ENCODE assay signal across 18 cellular contexts in genomic region chr1:192696082-192696481, GRCh38.
"Had no signal": no experiment of that assay in that cellular context is flagged by ENCODE, and none has a peak within 500 bp of the region (broad histone marks: within the 10 kb centered on the region; RNA-seq: fewer than 3 reads in every experiment).

No MANE protein-coding gene starts in this region.

- H3K27me3 ChIP-seq: dorsolateral prefrontal cortex, ovary, sigmoid colon, testis, tibial artery had no signal

- H3K36me3 ChIP-seq: lower lobe of right lung, ovary, sigmoid colon, tibial artery had no signal

- H3K27ac ChIP-seq: dorsolateral prefrontal cortex, lower lobe of right lung, ovary, psoas muscle, sigmoid colon, testis, tibial artery had no signal

- H3K4me3 ChIP-seq: dorsolateral prefrontal cortex, lower lobe of right lung, ovary, psoas muscle, sigmoid colon, testis, tibial artery had no signal

- DNase-seq: dorsolateral prefrontal cortex; effector CD4-positive, alpha-beta T cell; left ventricle myocardium superior; lower lobe of right lung; naive thymus-derived CD8-positive, alpha-beta T cell; nephron progenitor cell; nucleus accumbens; ovary; psoas muscle; right cardiac atrium; sigmoid colon; stimulated activated CD4-positive, alpha-beta T cell treated with anti-CD3 and anti-CD28 coated beads, Interleukin-2, amount 100 ng/mL, for 24 hours; stimulated activated CD4-positive, alpha-beta T cell treated with anti-CD3 and anti-CD28 coated beads, Interleukin-4, amount 100 ng/mL, for 24 hours; stimulated activated naive CD8-positive, alpha-beta T cell treated with anti-CD3 and anti-CD28 coated beads, Interleukin-15, Interleukin-2, amounts not matched to agents 100 U/mL and 50 U/mL, for 24 hours; substantia nigra; testis; tibial artery had no signal

- H3K4me1 ChIP-seq: lower lobe of right lung, psoas muscle, testis had no signal

- H3K9me3 ChIP-seq: lower lobe of right lung, ovary, psoas muscle, sigmoid colon, testis, tibial artery had no signal

- ATAC-seq: left ventricle myocardium superior; lower lobe of right lung; naive thymus-derived CD8-positive, alpha-beta T cell; psoas muscle; right cardiac atrium; stimulated activated effector memory CD8-positive, alpha-beta T cell treated with anti-CD3 and anti-CD28 coated beads, Interleukin-12 subunit alpha, Interleukin-12 subunit beta, amount 100 ng/mL, for 72 hours; stimulated activated naive CD8-positive, alpha-beta T cell treated with anti-CD3 and anti-CD28 coated beads, Interleukin-15, Interleukin-2, amounts not matched to agents 100 U/mL and 50 U/mL, for 24 hours had no signal
